Comparison of ENCODE assay signal across 1 cellular context in the genomic region with DNA sequence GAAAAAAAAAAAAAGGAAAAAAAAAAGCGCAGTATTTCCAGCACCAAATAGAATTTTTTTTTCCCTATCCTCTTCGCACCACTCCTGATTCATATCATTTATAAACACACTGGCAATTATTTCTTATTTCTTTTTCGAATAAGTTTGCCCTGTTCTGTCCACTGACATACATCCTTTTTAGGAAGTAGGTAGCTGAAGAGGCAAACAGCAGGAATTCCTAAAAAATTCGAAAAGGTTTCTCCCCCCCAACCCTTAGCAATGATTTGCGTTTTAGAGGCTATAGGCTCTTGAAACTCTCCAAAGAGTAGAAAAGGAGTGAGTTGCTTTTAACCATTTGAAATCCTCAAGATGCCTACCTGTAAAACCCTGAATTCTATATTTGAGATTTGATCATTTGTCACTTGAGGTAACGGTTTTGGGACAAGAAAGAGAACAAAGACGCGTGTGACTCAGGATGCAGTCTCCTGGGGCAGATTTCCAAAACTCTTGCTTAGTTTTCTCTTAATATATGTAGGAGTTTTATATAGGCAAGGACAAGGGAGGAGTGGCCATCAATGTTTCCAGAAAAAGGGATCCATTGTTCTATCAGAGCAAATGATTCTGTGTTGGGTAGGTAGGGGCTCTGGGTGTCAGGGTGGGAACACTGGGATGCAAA.
TF ChIP-seq lines count a peak whose summit lies in the region.

No MANE protein-coding gene starts in this region.

TF ChIP-seq in HCT116, 20 proteins besides CTCF, POLR2A, EP300 and RAD21:
- TF ChIP-seq REST (IDR thresholded peaks at IDR 0.05; ENCODE audit: low read depth) (no peak), ELF1 (IDR thresholded peaks at IDR 0.05; ENCODE audit: borderline replicate concordance, low read depth) (no peak), JUND (IDR thresholded peaks at IDR 0.05) (no peak), EZH2phosphoT487 (IDR thresholded peaks at IDR 0.05; ENCODE audit: borderline replicate concordance) (no peak), CBX3 (IDR thresholded peaks at IDR 0.05; ENCODE audit: low read depth) (no peak), FOSL1 (IDR thresholded peaks at IDR 0.05; ENCODE audit: low read depth) (no peak), SP1 (IDR thresholded peaks at IDR 0.05; ENCODE audit: low read depth) (no peak; the same call in 1 of the 2 replicates)
TF ChIP-seq in HCT116: peak in this region for 0.
